ENCODE assay signal across 8 cellular contexts in the genomic region with DNA sequence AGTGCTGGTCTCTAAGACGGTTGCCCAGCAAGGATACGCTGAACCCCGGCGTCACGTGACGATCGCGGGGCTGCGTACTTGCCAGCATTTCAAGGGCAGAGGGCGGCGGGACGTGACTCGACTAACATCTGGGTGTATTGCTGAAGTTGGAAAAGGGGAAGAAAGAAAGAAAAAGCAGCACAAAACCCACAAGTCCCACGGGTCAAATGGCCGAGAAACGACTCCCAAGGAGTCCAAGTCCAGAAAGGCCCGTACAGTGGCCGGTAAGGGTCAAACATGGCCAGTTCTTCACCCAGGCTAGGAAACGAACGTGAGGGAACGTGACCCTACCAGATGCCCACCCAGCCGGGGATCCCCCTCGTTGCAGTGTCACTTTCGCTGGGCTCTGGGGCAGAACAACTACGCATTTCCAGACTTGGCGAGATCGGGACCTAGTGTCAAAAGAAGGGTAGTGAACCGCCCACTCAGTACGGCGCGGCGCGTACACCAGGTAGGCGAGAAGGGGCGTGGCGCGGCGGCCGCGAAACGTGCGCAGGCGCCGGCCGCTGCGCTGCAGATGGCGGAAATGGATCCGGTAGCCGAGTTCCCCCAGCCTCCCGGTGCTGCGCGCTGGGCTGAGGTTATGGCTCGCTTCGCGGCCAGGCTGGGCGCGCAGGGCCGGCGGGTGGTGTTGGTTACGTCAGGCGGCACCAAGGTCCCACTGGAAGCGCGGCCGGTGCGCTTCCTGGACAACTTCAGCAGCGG. TPM values are rescaled to one million over a fixed set of nuclear protein-coding genes. Genes with fewer than 3 reads are reported as not detected.
A peak's percentile ranks its signal among the peaks of the same experiment; 100 is the strongest.
DNase-seq lines count a peak whose midpoint lies in the region; ATAC-seq and TF ChIP-seq lines count a peak whose summit lies in the region.

A gene (plus strand): TSS at position 534 of the 744 bp plus-strand sequence. CDS start 23 bp downstream, at position 557.
A gene with protein sequence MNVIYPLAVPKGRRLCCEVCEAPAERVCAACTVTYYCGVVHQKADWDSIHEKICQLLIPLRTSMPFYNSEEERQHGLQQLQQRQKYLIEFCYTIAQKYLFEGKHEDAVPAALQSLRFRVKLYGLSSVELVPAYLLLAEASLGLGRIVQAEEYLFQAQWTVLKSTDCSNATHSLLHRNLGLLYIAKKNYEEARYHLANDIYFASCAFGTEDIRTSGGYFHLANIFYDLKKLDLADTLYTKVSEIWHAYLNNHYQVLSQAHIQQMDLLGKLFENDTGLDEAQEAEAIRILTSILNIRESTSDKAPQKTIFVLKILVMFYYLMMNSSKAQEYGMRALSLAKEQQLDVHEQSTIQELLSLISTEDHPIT (minus strand): TSS at position 13 of the 744 bp plus-strand sequence. CDS start 25 bp downstream, outside the sequence.

- TF ChIP-seq CTCF in kidney epithelial cell (IDR thresholded peaks at IDR 0.05; ENCODE audit: insufficient read depth, low read length, poor library complexity, severe bottlenecking): no peak

- H3K27ac Mint-ChIP-seq in central memory CD8-positive, alpha-beta T cell (ENCODE audit: low read depth): peak within 1 kb of the TSS; percentile 98

- H3K4me3 Mint-ChIP-seq in central memory CD8-positive, alpha-beta T cell: peak within 1 kb of the TSS; percentile 88

- ATAC-seq in GM18870 (IDR thresholded peaks at IDR 0.05; ENCODE audit: unreplicated experiment): peak; percentile 69
- ATAC-seq in HG03108 (IDR thresholded peaks at IDR 0.05; ENCODE audit: unreplicated experiment): peak; percentile 73
- ATAC-seq in central memory CD8-positive, alpha-beta T cell (replicated peaks; ENCODE audit: extremely low read depth, poor library complexity, severe bottlenecking): peak; percentile 94

- H3K36me3 Mint-ChIP-seq in central memory CD8-positive, alpha-beta T cell (ENCODE audit: insufficient read depth): peaks cover 48% of the 10 kb centered on the region

- DNase-seq in AG08396 (ENCODE audit: low spot score) (peak; percentile 86), NCI-H2227 (lab: John Stamatoyannopoulos, UW; ENCODE audit: unreplicated experiment) (peak; percentile 92), kidney epithelial cell (ENCODE audit: low read depth) (no peak)
- DNase-seq in activated CD4-positive, CD25-positive, alpha-beta regulatory T cell treated with anti-CD3 and anti-CD28 coated beads, Interleukin-2, amount 50 U/mL, for 16 hours (ENCODE audit: low read depth, low spot score): peak; percentile 81
- peak; percentile 84 to 88 for DNase-seq in central memory CD8-positive, alpha-beta T cell (ENCODE audit: low spot score in 2 of 2)
- DNase-seq in stimulated activated CD4-positive, alpha-beta T cell treated with anti-CD3 and anti-CD28 coated beads, Interleukin-15, amount 100 ng/mL, for 24 hours: peak; percentile 95

- H3K27me3 Mint-ChIP-seq in central memory CD8-positive, alpha-beta T cell: no peaks in the 10 kb centered on the region

- H3K9me3 Mint-ChIP-seq in central memory CD8-positive, alpha-beta T cell: no peaks in the 10 kb centered on the region

- no peaks in the 10 kb centered on the region for H3K27me3 ChIP-seq in kidney epithelial cell (ENCODE audit: control insufficient read depth, insufficient read depth, low read length)

- peak within 1 kb of the TSS; percentile 65 for H3K4me3 ChIP-seq in kidney epithelial cell (ENCODE audit: low read depth, low read length)

- peaks cover 41% of the 10 kb centered on the region for H3K4me1 Mint-ChIP-seq in central memory CD8-positive, alpha-beta T cell

- H3K36me3 ChIP-seq in kidney epithelial cell (ENCODE audit: control insufficient read depth, insufficient read depth, low read length): no peaks in the 10 kb centered on the region

RNA-seq across cellular contexts. Expression of the first gene that starts in this region (rescaled TPM):
- 45.1 and 52.3 TPM in 2 replicates for total RNA-seq in kidney epithelial cell

RNA-seq across cellular contexts. Expression of the second gene that starts in this region (rescaled TPM):
- 0.46 and 0.48 TPM in 2 replicates for total RNA-seq in kidney epithelial cell
